Comparison of ENCODE assay signal across 8 cellular contexts in the genomic region with DNA sequence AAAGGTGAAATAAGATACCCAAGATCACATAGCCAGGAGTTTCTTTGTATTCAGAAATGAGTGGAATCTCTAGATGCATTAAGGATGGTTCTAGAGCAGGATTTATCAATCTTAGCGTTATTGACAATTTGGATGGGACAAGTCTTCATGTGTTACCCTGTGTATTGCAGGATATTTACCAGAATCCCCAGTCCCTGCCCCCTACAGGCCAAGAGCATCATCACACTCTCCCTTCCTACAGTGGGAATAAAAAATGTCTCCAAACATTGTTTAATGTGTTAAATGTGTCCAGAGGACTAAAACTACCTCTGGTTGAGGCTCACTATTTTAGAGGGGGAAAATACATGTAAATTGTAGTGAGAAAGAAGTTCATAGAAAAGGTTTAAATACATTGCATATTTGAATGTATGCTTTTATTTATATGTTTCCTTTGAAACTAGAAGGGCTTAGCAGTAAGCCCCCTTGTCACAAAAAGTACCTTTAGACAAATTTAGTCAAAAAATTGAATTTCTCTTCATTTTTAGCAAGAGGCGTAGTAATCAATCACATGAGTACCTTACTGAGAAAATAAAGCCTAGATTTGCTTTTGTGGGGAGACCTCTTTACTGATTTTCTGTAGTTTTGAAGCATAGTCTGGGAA.
DNase-seq lines count a peak whose midpoint lies in the region; ATAC-seq and TF ChIP-seq lines count a peak whose summit lies in the region.

No MANE protein-coding gene starts in this region.

- H3K4me1 Mint-ChIP-seq in T-cell (peaks cover 7 to 13% (median 9%) of the 10 kb centered on the region in 3 donors), endodermal cell (no peaks in the 10 kb centered on the region), nephron progenitor cell (peaks cover 15% of the 10 kb centered on the region)

- H3K27me3 Mint-ChIP-seq in T-cell (no peaks in the 10 kb centered on the region), endodermal cell (ENCODE audit: insufficient read depth) (no peaks in the 10 kb centered on the region), nephron progenitor cell (ENCODE audit: low read depth, poor library complexity) (no peaks in the 10 kb centered on the region)

- H3K36me3 Mint-ChIP-seq in T-cell (peaks cover 27% of the 10 kb centered on the region), endodermal cell (ENCODE audit: low read depth) (peaks cover 23% of the 10 kb centered on the region), nephron progenitor cell (ENCODE audit: low read depth) (peaks cover 71% of the 10 kb centered on the region)

- H3K9ac ChIP-seq in endodermal cell (ENCODE audit: extremely low read depth, low read length, poor library complexity, severe bottlenecking): no peak overlapping the region

- TF ChIP-seq CTCF in endodermal cell (conservative IDR thresholded peaks at IDR 0.05) (peak; percentile 91), nephron progenitor cell (IDR thresholded peaks at IDR 0.05) (peak; percentile 64)

- no peaks in the 10 kb centered on the region for H3K9me3 Mint-ChIP-seq in T-cell
- H3K9me3 Mint-ChIP-seq in endodermal cell: no peaks in the 10 kb centered on the region
- no peaks in the 10 kb centered on the region for H3K9me3 Mint-ChIP-seq in nephron progenitor cell

- POLR2A ChIA-PET in T-cell (lab: Charles Lee): interaction anchor here in 1 of 2 donors (0.6 kb wide), 1 partner anchor 120 kb away, joined by 6 read pairs; no protein-coding TSS in a partner anchor

- H3K4me3 Mint-ChIP-seq in T-cell: no peak overlapping the region
- H3K4me3 Mint-ChIP-seq in endodermal cell: no peak overlapping the region
- H3K4me3 Mint-ChIP-seq in nephron progenitor cell: no peak overlapping the region

- peaks cover 79% of the 10 kb centered on the region for H3K36me3 ChIP-seq in endodermal cell (ENCODE audit: control insufficient read depth, insufficient read depth, low read length)

- no peak overlapping the region for H3K27ac Mint-ChIP-seq in T-cell
- no peak overlapping the region for H3K27ac Mint-ChIP-seq in endodermal cell
- H3K27ac Mint-ChIP-seq in nephron progenitor cell: no peak overlapping the region

- intact Hi-C loops in posterior vena cava (cut with DNase I): no loop called here

- ATAC-seq in HG03354 (IDR thresholded peaks at IDR 0.05; ENCODE audit: poor library complexity, severe bottlenecking, unreplicated experiment) (peak; percentile 65), T-cell (replicated peaks in 1 of 4) (peak in 3 of 4 experiments; percentile 44 to 52 (median 49)), HG02571 (IDR thresholded peaks at IDR 0.05; ENCODE audit: unreplicated experiment) (no peak)

- DNase-seq in SKM-1 treated with dmso at 0.1 percent for 144 hours (lab: John Stamatoyannopoulos, UW; ENCODE audit: unreplicated experiment): peak; percentile 3
- DNase-seq in SKM-1 (lab: John Stamatoyannopoulos, UW; ENCODE audit: unreplicated experiment): no peak
- peak in 21 of 34 experiments; percentile 2 to 26 (median 11) for DNase-seq in T-cell
- peak; percentile 79 for DNase-seq in endodermal cell
- DNase-seq in nephron progenitor cell: peak; percentile 20
- no peak for DNase-seq in posterior vena cava (ENCODE audit: low spot score)

- H3K4me3 ChIP-seq in endodermal cell (ENCODE audit: low read length): no peak overlapping the region

- 94% methylated on average over 2 of the region's 2 CpGs; no CpG with 5 or more reads in 1 of the 2 experiments for WGBS in endodermal cell (ENCODE audit: insufficient coverage in 1 of 2, insufficient read length in 1 of 2), 2 experiments

- no peak overlapping the region for H3K27ac ChIP-seq in endodermal cell (ENCODE audit: low read depth, low read length)

- no peaks in the 10 kb centered on the region for H3K9me3 ChIP-seq in endodermal cell (ENCODE audit: control insufficient read depth, low read length)

- H3K4me1 ChIP-seq in endodermal cell (ENCODE audit: control insufficient read depth, insufficient read depth, low read length): no peaks in the 10 kb centered on the region

- no peaks in the 10 kb centered on the region for H3K27me3 ChIP-seq in endodermal cell (ENCODE audit: control insufficient read depth, insufficient read depth, low read length, poor library complexity, severe bottlenecking)

- CTCF ChIA-PET in T-cell (lab: Charles Lee): no interaction called here

Comparison
In these comparisons a context has a peak if more than half of its experiments do, and no peak if none do; other contexts are left out.
1. DNase-seq: peak in SKM-1 treated with dmso at 0.1 percent for 144 hours (single experiment), T-cell (21 of 34), endodermal cell (single experiment) and nephron progenitor cell (single experiment); none in SKM-1 (single experiment) and posterior vena cava (single experiment).